In the genomic region with DNA sequence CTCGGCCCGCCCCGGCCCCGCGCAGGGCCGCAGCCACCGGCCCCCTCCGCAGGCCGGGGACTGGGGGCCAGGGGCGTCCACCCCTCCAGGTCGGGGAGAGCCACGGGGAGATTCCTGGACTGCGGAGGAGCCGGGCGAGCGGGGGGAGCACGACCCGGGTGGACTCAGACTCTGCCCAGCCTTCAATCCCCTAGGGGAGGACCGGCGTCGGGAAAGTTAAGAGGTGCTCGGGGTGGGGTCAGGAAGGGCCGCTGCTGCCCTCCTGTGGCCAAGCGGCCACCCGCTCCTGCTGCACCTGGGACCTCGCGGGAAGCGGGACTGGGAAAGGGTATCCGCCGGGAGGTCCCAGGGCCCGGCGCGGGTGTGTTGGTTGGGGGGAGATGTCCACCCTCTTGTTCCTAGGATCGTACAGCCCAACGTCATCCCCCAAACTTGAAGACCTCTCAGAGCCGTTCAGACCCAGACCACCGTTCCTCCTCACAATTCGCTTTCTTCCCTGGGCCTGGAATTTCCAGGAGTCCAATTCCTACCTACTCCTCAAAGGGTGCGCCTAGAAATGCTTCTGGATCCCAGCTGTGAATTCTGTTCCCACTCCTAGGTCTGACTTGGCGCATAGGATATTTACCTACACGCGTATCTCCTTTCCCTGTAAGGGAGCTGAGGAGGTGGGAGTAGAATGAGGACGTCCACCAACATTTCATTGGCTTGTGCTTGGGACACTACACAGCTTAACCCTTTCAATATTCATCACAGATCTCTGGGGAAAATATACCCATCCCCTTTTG, we compare ENCODE assay signal across 9 cellular contexts. TPM values are rescaled to one million over a fixed set of nuclear protein-coding genes. Genes with fewer than 3 reads are reported as not detected.
DNase-seq lines count a peak whose midpoint lies in the region; ATAC-seq, FAIRE-seq and TF ChIP-seq lines count a peak whose summit lies in the region.
"Had no signal": no experiment of that assay in that cellular context is flagged by ENCODE, and none has a peak within 500 bp of the region (broad histone marks: within the 10 kb centered on the region; RNA-seq: fewer than 3 reads in every experiment).

No MANE protein-coding gene starts in this region.

- FAIRE-seq in keratinocyte (lab: Jason Lieb, UNC): no peak
- FAIRE-seq: TTC549 had no signal

- H3K4me2 ChIP-seq in keratinocyte (ENCODE audit: control insufficient read depth, extremely low read depth, insufficient read depth, low read depth, low read length): peak overlapping the region; percentile 76

- DNase-seq in AG20443 (ENCODE audit: low spot score): peak; percentile 89
- peak; percentile 85 for DNase-seq in NCI-H2196 (lab: John Stamatoyannopoulos, UW; ENCODE audit: unreplicated experiment)
- peak; percentile 20 to 41 (median 31) for DNase-seq in activated CD4-positive, CD25-positive, alpha-beta regulatory T cell (lab: John Stamatoyannopoulos, UW)
- DNase-seq in cerebellar cortex (ENCODE audit: low spot score): peak; percentile 78
- no peak for DNase-seq in keratinocyte (ENCODE audit: low read depth, low spot score)
- DNase-seq in smooth muscle cell of the brain vasculature (ENCODE audit: low read depth, low spot score): peak; percentile 61

- H3K79me2 ChIP-seq in keratinocyte (ENCODE audit: control insufficient read depth, insufficient read depth, low read length): peaks cover 38% of the 10 kb centered on the region

- peaks cover 21 to 29% of the 10 kb centered on the region in 2 experiments for H3K36me3 ChIP-seq in keratinocyte (ENCODE audit: control insufficient read depth in 2 of 2, extremely low read depth in 1 of 2, insufficient read depth in 2 of 2, low read length in 2 of 2)

- peak in 2 of 3 experiments; percentile 75 to 99 for TF ChIP-seq CTCF in keratinocyte (optimal IDR thresholded peaks at IDR 0.05 in 1 of 3, IDR thresholded peaks at IDR 0.05 in 1 of 3, conservative IDR thresholded peaks at IDR 0.05 in 1 of 3; ENCODE audit: extremely low read depth in 1 of 3, insufficient read depth in 2 of 3, low read length in 3 of 3)

- ATAC-seq in GM18870 (IDR thresholded peaks at IDR 0.05; ENCODE audit: unreplicated experiment) (peak; percentile 45), HG03095 (IDR thresholded peaks at IDR 0.05; ENCODE audit: unreplicated experiment) (peak; percentile 47)

- H3K27ac ChIP-seq in keratinocyte (ENCODE audit: control insufficient read depth, insufficient read depth, low read length): peak overlapping the region; percentile 91

- H3K9me3 ChIP-seq in keratinocyte (ENCODE audit: control insufficient read depth, low read depth, low read length): no peaks in the 10 kb centered on the region

- no peaks in the 10 kb centered on the region for H3K27me3 ChIP-seq in keratinocyte (ENCODE audit: control insufficient read depth, extremely low read depth, insufficient read depth, low read length)

- H2AFZ ChIP-seq in keratinocyte (ENCODE audit: control insufficient read depth, low read length): peak overlapping the region; percentile 61

- H3K4me1 ChIP-seq in keratinocyte (ENCODE audit: control insufficient read depth, extremely low read depth, insufficient read depth, low read length): peaks cover 42% of the 10 kb centered on the region

- dilution Hi-C loops in keratinocyte (cut with MboI; ENCODE audit: extremely low pct_ligation_motif_present, low sequenced_read_pairs): no loop called here

- peaks cover 4% of the 10 kb centered on the region for H3K9me1 ChIP-seq in keratinocyte (ENCODE audit: control insufficient read depth, extremely low read depth, insufficient read depth, low read length)

- H3K9ac ChIP-seq in keratinocyte (ENCODE audit: control insufficient read depth, extremely low read depth, insufficient read depth, low read length): peak overlapping the region; percentile 90

- peak overlapping the region; percentile 72 to 92 (median 87) for H3K4me3 ChIP-seq in keratinocyte (ENCODE audit: control insufficient read depth in 2 of 3, extremely low read depth in 1 of 3, insufficient read depth in 2 of 3, low read depth in 1 of 3, low read length in 3 of 3)

- H4K20me1 ChIP-seq in keratinocyte (ENCODE audit: control insufficient read depth, extremely low read depth, insufficient read depth, low read length): no peaks in the 10 kb centered on the region

RNA-seq across cellular contexts. Expression of gene RHOC, which starts 0.5 kb away (rescaled TPM):
- polyA plus RNA-seq in keratinocyte: 639 to 942 TPM (median 813 TPM) in 3 replicates
- 318 TPM for polyA plus RNA-seq in keratinocyte (2011; ENCODE audit: low read depth)
- 729 and 994 TPM in 2 replicates for polyA plus RNA-seq in keratinocyte (2011; cell fraction: cytosol; rRNA removed)
- polyA plus RNA-seq in keratinocyte (2011; cell fraction: nucleus; rRNA removed): 447 and 491 TPM in 2 replicates
- 415 and 728 TPM in 2 replicates for polyA plus RNA-seq in keratinocyte (2012; ENCODE audit: low replicate concordance)
- 503 to 721 TPM (median 560 TPM) in 3 replicates for polyA minus RNA-seq in keratinocyte
- polyA minus RNA-seq in keratinocyte (2011; cell fraction: cytosol; rRNA and poly(A)+ RNA removed): 621 TPM
- polyA minus RNA-seq in keratinocyte (2011; cell fraction: nucleus; rRNA and poly(A)+ RNA removed): 137 and 149 TPM in 2 replicates

RNA-seq across cellular contexts. Expression of gene PPM1J, which starts 7.7 kb away (rescaled TPM):
- 7.7 to 14.2 TPM (median 7.7 TPM) in 3 replicates for polyA plus RNA-seq in keratinocyte
- polyA plus RNA-seq in keratinocyte (2011; ENCODE audit: low read depth): 1.3 TPM
- 5.5 and 8.3 TPM in 2 replicates for polyA plus RNA-seq in keratinocyte (2011; cell fraction: cytosol; rRNA removed)
- polyA plus RNA-seq in keratinocyte (2011; cell fraction: nucleus; rRNA removed): 32.6 and 41.3 TPM in 2 replicates
- 7.1 and 7.8 TPM in 2 replicates for polyA plus RNA-seq in keratinocyte (2012; ENCODE audit: low replicate concordance)
- 4.0 to 7.7 TPM (median 6.9 TPM) in 3 replicates for polyA minus RNA-seq in keratinocyte
- polyA minus RNA-seq in keratinocyte (2011; cell fraction: cytosol; rRNA and poly(A)+ RNA removed): 6.9 TPM
- polyA minus RNA-seq in keratinocyte (2011; cell fraction: nucleus; rRNA and poly(A)+ RNA removed): 3.6 and 3.9 TPM in 2 replicates

RNA-seq across cellular contexts. Expression of gene MOV10, which starts 33.0 kb away (rescaled TPM):
- 28.6 to 39.2 TPM (median 30.6 TPM) in 3 replicates for polyA plus RNA-seq in keratinocyte
- polyA plus RNA-seq in keratinocyte (2011; ENCODE audit: low read depth): 36.0 TPM
- polyA plus RNA-seq in keratinocyte (2011; cell fraction: cytosol; rRNA removed): 20.5 and 26.0 TPM in 2 replicates
- 86.0 and 114 TPM in 2 replicates for polyA plus RNA-seq in keratinocyte (2011; cell fraction: nucleus; rRNA removed)
- 35.4 and 47.6 TPM in 2 replicates for polyA plus RNA-seq in keratinocyte (2012; ENCODE audit: low replicate concordance)
- polyA minus RNA-seq in keratinocyte: 37.8 to 59.4 TPM (median 52.1 TPM) in 3 replicates
- 49.7 TPM for polyA minus RNA-seq in keratinocyte (2011; cell fraction: cytosol; rRNA and poly(A)+ RNA removed)
- 53.8 and 55.9 TPM in 2 replicates for polyA minus RNA-seq in keratinocyte (2011; cell fraction: nucleus; rRNA and poly(A)+ RNA removed)
